Comparison of ENCODE assay signal across 12 cellular contexts in the genomic region with DNA sequence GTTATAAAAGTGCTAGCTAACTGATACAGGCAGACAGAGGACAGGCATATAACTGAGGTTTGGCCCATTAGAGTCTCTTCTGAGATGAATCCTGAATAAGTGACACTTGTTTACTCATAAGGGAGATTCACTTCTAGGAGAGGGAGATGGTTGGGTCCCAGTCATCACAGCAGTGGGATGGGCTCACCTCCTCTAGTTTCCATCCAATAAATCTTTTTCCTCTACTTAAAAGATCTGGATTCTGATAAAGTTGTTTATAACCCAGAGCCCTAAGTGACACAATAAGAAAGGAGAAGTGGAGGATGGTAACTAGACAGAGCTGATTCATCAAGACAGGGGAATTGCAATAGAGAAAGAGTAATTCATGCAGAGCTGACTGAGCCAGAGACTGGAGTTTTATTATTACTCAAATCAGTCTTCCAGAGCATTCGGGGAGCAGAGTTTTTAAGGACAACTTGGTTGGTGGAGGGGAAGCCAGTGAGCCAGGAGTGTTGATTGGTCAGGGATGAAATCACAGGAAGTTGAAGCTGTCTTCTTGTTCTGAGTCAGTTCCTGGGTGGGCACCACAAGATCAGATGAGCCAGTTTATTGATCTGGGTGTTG. TPM values are rescaled to one million over a fixed set of nuclear protein-coding genes. Genes with fewer than 3 reads are reported as not detected.
DNase-seq lines count a peak whose midpoint lies in the region; ATAC-seq and TF ChIP-seq lines count a peak whose summit lies in the region.
"Not testable (repeated sequence)": the region's sequence is repeated elsewhere in the genome, so short reads cannot be mapped to it uniquely, and the experiment has no call there.
"Had no signal": no experiment of that assay in that cellular context is flagged by ENCODE, and none has a peak within 500 bp of the region (broad histone marks: within the 10 kb centered on the region; RNA-seq: fewer than 3 reads in every experiment).

No MANE protein-coding gene starts in this region.

- POLR2A ChIA-PET in activated CD4-positive, alpha-beta memory T cell treated with anti-CD3 and anti-CD28 coated beads, Interleukin-2, amount 10 ng/mL, durations not matched to agents 7 days and 5 days (lab: Charles Lee): interaction anchor here (0.7 kb wide), 1 partner anchor 1357 kb away, joined by 3 read pairs; no protein-coding TSS in a partner anchor

- peak; percentile 59 for DNase-seq in CD14-positive monocyte (ENCODE audit: low spot score)
- peak; percentile 15 for DNase-seq in HFFc6
- DNase-seq in SIG-M5 treated with dmso at 0.1 percent for 504 hours (lab: John Stamatoyannopoulos, UW; ENCODE audit: unreplicated experiment): peak; percentile 73
- DNase-seq in activated CD4-positive, alpha-beta memory T cell treated with anti-CD3 and anti-CD28 coated beads, Interleukin-2, amount 10 ng/mL, durations not matched to agents 7 days and 5 days: peak; percentile 41
- DNase-seq in activated naive CD8-positive, alpha-beta T cell treated with anti-CD3 and anti-CD28 coated beads for 36 hours; Right ventricle myocardium inferior (ENCODE audit: missing footprints): not testable (repeated sequence)
- DNase-seq in mesenchymal stem cell: peak; percentile 79

- not testable (repeated sequence) for H2BK15ac ChIP-seq in mesenchymal stem cell (ENCODE audit: low read depth, poor library complexity, severe bottlenecking)

- H3K14ac ChIP-seq in mesenchymal stem cell (ENCODE audit: low read length in 2 of 2): not testable (repeated sequence)

- TF ChIP-seq CTCF in CD14-positive monocyte (IDR thresholded peaks at IDR 0.05); HFFc6 (IDR thresholded peaks at IDR 0.05): not testable (repeated sequence)

- H3K9me3 ChIP-seq in mesenchymal stem cell (ENCODE audit: control insufficient read depth, low read length): not testable (repeated sequence)

- not testable (repeated sequence) for H3K36me3 Mint-ChIP-seq in CD14-positive monocyte; HFFc6 (ENCODE audit: low read depth); activated naive CD8-positive, alpha-beta T cell treated with anti-CD3 and anti-CD28 coated beads for 36 hours; stimulated activated naive CD8-positive, alpha-beta T cell treated with anti-CD3 and anti-CD28 coated beads, Interleukin-15, Interleukin-2, amounts not matched to agents 100 ng/mL and 50 ng/mL, for 24 hours (ENCODE audit: low read depth)
- peaks cover 14% of the 10 kb centered on the region for H3K36me3 Mint-ChIP-seq in activated CD4-positive, alpha-beta memory T cell treated with anti-CD3 and anti-CD28 coated beads, Interleukin-2, amount 10 ng/mL, durations not matched to agents 7 days and 5 days (ENCODE audit: low read depth)

- H3K27ac Mint-ChIP-seq in CD14-positive monocyte: peak overlapping the region; percentile 86 to 97 (median 93)
- not testable (repeated sequence) for H3K27ac Mint-ChIP-seq in HFFc6
- H3K27ac Mint-ChIP-seq in activated CD4-positive, alpha-beta memory T cell treated with anti-CD3 and anti-CD28 coated beads, Interleukin-2, amount 10 ng/mL, durations not matched to agents 7 days and 5 days: peak overlapping the region; percentile 84
- peak overlapping the region; percentile 38 for H3K27ac Mint-ChIP-seq in activated naive CD8-positive, alpha-beta T cell treated with anti-CD3 and anti-CD28 coated beads for 36 hours
- H3K27ac Mint-ChIP-seq in stimulated activated naive CD8-positive, alpha-beta T cell treated with anti-CD3 and anti-CD28 coated beads, Interleukin-15, Interleukin-2, amounts not matched to agents 100 ng/mL and 50 ng/mL, for 24 hours: peak overlapping the region; percentile 78

- H3K4ac ChIP-seq in mesenchymal stem cell (ENCODE audit: low read depth in 1 of 2, low read length in 2 of 2): not testable (repeated sequence)

- not testable (repeated sequence) for H3K18ac ChIP-seq in mesenchymal stem cell (ENCODE audit: low read depth in 1 of 2, low read length in 2 of 2)

- not testable (repeated sequence) for H2BK5ac ChIP-seq in mesenchymal stem cell (ENCODE audit: low read depth, low read length, poor library complexity, severe bottlenecking)

- no CpG with 5 or more reads among the region's 1 CpG for WGBS in mesenchymal stem cell

- H3K27me3 Mint-ChIP-seq in CD14-positive monocyte (ENCODE audit: low read depth in 3 of 3); HFFc6 (ENCODE audit: insufficient read depth); activated CD4-positive, alpha-beta memory T cell treated with anti-CD3 and anti-CD28 coated beads, Interleukin-2, amount 10 ng/mL, durations not matched to agents 7 days and 5 days; activated naive CD8-positive, alpha-beta T cell treated with anti-CD3 and anti-CD28 coated beads for 36 hours; stimulated activated naive CD8-positive, alpha-beta T cell treated with anti-CD3 and anti-CD28 coated beads, Interleukin-15, Interleukin-2, amounts not matched to agents 100 ng/mL and 50 ng/mL, for 24 hours: not testable (repeated sequence)

- H4K91ac ChIP-seq in mesenchymal stem cell (ENCODE audit: low read length): not testable (repeated sequence)

- not testable (repeated sequence) for H4K8ac ChIP-seq in mesenchymal stem cell (ENCODE audit: low read length)

- intact Hi-C loops in CD14-positive monocyte (cut with micrococcal nuclease); Right ventricle myocardium inferior (cut with DNase I): not testable (repeated sequence)

- H3K27me3 ChIP-seq in mesenchymal stem cell (ENCODE audit: control insufficient read depth in 1 of 2, insufficient read depth in 1 of 2, low read length in 2 of 2): not testable (repeated sequence)

- not testable (repeated sequence) for H3K36me3 ChIP-seq in mesenchymal stem cell (ENCODE audit: control insufficient read depth in 1 of 2, insufficient read depth in 2 of 2, low read depth in 1 of 2, low read length in 2 of 2)

- CTCF ChIA-PET in activated CD4-positive, alpha-beta memory T cell treated with anti-CD3 and anti-CD28 coated beads, Interleukin-2, amount 10 ng/mL, durations not matched to agents 7 days and 5 days (lab: Charles Lee): not testable (repeated sequence)

- ATAC-seq in Right ventricle myocardium inferior: peak; percentile 74

- H2BK12ac ChIP-seq in mesenchymal stem cell (ENCODE audit: low read length in 2 of 2): not testable (repeated sequence)

- peaks cover 46% of the 10 kb centered on the region for H3K4me1 Mint-ChIP-seq in CD14-positive monocyte
- H3K4me1 Mint-ChIP-seq in HFFc6 (ENCODE audit: low read depth): peaks cover 11% of the 10 kb centered on the region
- H3K4me1 Mint-ChIP-seq in activated CD4-positive, alpha-beta memory T cell treated with anti-CD3 and anti-CD28 coated beads, Interleukin-2, amount 10 ng/mL, durations not matched to agents 7 days and 5 days: peaks cover 26% of the 10 kb centered on the region
- H3K4me1 Mint-ChIP-seq in activated naive CD8-positive, alpha-beta T cell treated with anti-CD3 and anti-CD28 coated beads for 36 hours: not testable (repeated sequence)
- peaks cover 14% of the 10 kb centered on the region for H3K4me1 Mint-ChIP-seq in stimulated activated naive CD8-positive, alpha-beta T cell treated with anti-CD3 and anti-CD28 coated beads, Interleukin-15, Interleukin-2, amounts not matched to agents 100 ng/mL and 50 ng/mL, for 24 hours (ENCODE audit: low read depth)

- H3K23ac ChIP-seq in mesenchymal stem cell (ENCODE audit: low read length in 2 of 2): not testable (repeated sequence)

- not testable (repeated sequence) for H3K9me3 Mint-ChIP-seq in CD14-positive monocyte; HFFc6; activated CD4-positive, alpha-beta memory T cell treated with anti-CD3 and anti-CD28 coated beads, Interleukin-2, amount 10 ng/mL, durations not matched to agents 7 days and 5 days; activated naive CD8-positive, alpha-beta T cell treated with anti-CD3 and anti-CD28 coated beads for 36 hours; stimulated activated naive CD8-positive, alpha-beta T cell treated with anti-CD3 and anti-CD28 coated beads, Interleukin-15, Interleukin-2, amounts not matched to agents 100 ng/mL and 50 ng/mL, for 24 hours

- H3K79me1 ChIP-seq in mesenchymal stem cell (replicated peaks; ENCODE audit: low read length, poor library complexity, severe bottlenecking): not testable (repeated sequence)

- not testable (repeated sequence) for H3K27ac ChIP-seq in mesenchymal stem cell (ENCODE audit: low read length, poor library complexity, severe bottlenecking)

- not testable (repeated sequence) for H3K4me1 ChIP-seq in mesenchymal stem cell (ENCODE audit: control insufficient read depth, insufficient read depth, low read depth, low read length)

- H3K4me3 ChIP-seq in mesenchymal stem cell (ENCODE audit: insufficient read depth in 1 of 2, low read depth in 1 of 2, low read length in 2 of 2): not testable (repeated sequence)

- H3K4me3 Mint-ChIP-seq in CD14-positive monocyte: peak overlapping the region in 1 of 2 donors; percentile 30
- not testable (repeated sequence) for H3K4me3 Mint-ChIP-seq in HFFc6; activated naive CD8-positive, alpha-beta T cell treated with anti-CD3 and anti-CD28 coated beads for 36 hours
- peak overlapping the region; percentile 23 for H3K4me3 Mint-ChIP-seq in activated CD4-positive, alpha-beta memory T cell treated with anti-CD3 and anti-CD28 coated beads, Interleukin-2, amount 10 ng/mL, durations not matched to agents 7 days and 5 days
- peak overlapping the region; percentile 1 for H3K4me3 Mint-ChIP-seq in stimulated activated naive CD8-positive, alpha-beta T cell treated with anti-CD3 and anti-CD28 coated beads, Interleukin-15, Interleukin-2, amounts not matched to agents 100 ng/mL and 50 ng/mL, for 24 hours

- not testable (repeated sequence) for H3K4me2 ChIP-seq in mesenchymal stem cell (ENCODE audit: low read length, poor library complexity, severe bottlenecking)

- not testable (repeated sequence) for H2AK5ac ChIP-seq in mesenchymal stem cell (ENCODE audit: low read length, severe bottlenecking)

- not testable (repeated sequence) for H2AFZ ChIP-seq in mesenchymal stem cell (ENCODE audit: low read depth, low read length)

- H2BK120ac ChIP-seq in mesenchymal stem cell (ENCODE audit: low read depth, low read length): not testable (repeated sequence)

- peak overlapping the region; percentile 53 for H3K9ac ChIP-seq in mesenchymal stem cell (ENCODE audit: low read length)

RNA-seq across cellular contexts. Expression of gene FCGR3A, which starts 5.3 kb away (rescaled TPM):
- 100 to 1,000 TPM in 1 of 2 donors, 10 to 100 TPM in 1; 35.9 to 131 TPM for polyA plus RNA-seq in CD14-positive monocyte
- total RNA-seq in HFFc6 (2021; fragmentation: NEBNext Ultra II Directional; extraction: Animal tissue kit (Norgen Biotek cat#: 25700)): not detected
- under 1 TPM; 0.18 to 0.53 TPM for total RNA-seq in activated CD4-positive, alpha-beta memory T cell treated with anti-CD3 and anti-CD28 coated beads, Interleukin-2, amount 10 ng/mL, durations not matched to agents 7 days and 5 days
- total RNA-seq in activated naive CD8-positive, alpha-beta T cell treated with anti-CD3 and anti-CD28 coated beads for 36 hours: not detected
- 31.4 TPM for total RNA-seq in Right ventricle myocardium inferior
- not detected for polyA plus RNA-seq in mesenchymal stem cell (2013, experiment 1 of 2)
- not detected for polyA plus RNA-seq in mesenchymal stem cell (2013, experiment 2 of 2)
- total RNA-seq: Caco-2, glomerular endothelial cell, HT-29, mesothelial cell of epicardium had no signal

RNA-seq across cellular contexts. Expression of gene HSPA6, which starts 30.6 kb away (rescaled TPM):
- 10 to 100 TPM in 1 of 2 donors, 1 to 10 TPM in 1; 3.4 to 19.3 TPM for polyA plus RNA-seq in CD14-positive monocyte
- under 1 TPM; 0.10 to 0.45 (median 0.19) TPM for total RNA-seq in HFFc6 (2021; fragmentation: NEBNext Ultra II Directional; extraction: Animal tissue kit (Norgen Biotek cat#: 25700))
- total RNA-seq in activated CD4-positive, alpha-beta memory T cell treated with anti-CD3 and anti-CD28 coated beads, Interleukin-2, amount 10 ng/mL, durations not matched to agents 7 days and 5 days: 1 to 10 TPM in 1 of 2 experiments, under 1 TPM in 1; 0.91 to 1.2 TPM
- total RNA-seq in activated naive CD8-positive, alpha-beta T cell treated with anti-CD3 and anti-CD28 coated beads for 36 hours: under 1 TPM; 0.33 to 0.34 TPM
- total RNA-seq in Right ventricle myocardium inferior: 1.1 TPM
- polyA plus RNA-seq in mesenchymal stem cell (2013, experiment 1 of 2): 0.14 TPM
- polyA plus RNA-seq in mesenchymal stem cell (2013, experiment 2 of 2): 0.18 TPM

RNA-seq across cellular contexts. Expression of gene FCGR2A, which starts 49.7 kb away (rescaled TPM):
- 100 to 1,000 TPM; 281 to 588 TPM for polyA plus RNA-seq in CD14-positive monocyte
- under 1 TPM; 0.12 to 0.57 (median 0.29) TPM for total RNA-seq in HFFc6 (2021; fragmentation: NEBNext Ultra II Directional; extraction: Animal tissue kit (Norgen Biotek cat#: 25700))
- total RNA-seq in activated CD4-positive, alpha-beta memory T cell treated with anti-CD3 and anti-CD28 coated beads, Interleukin-2, amount 10 ng/mL, durations not matched to agents 7 days and 5 days: under 1 TPM in 1 of 2 experiments, not detected in 1; 0.30 TPM
- not detected for total RNA-seq in activated naive CD8-positive, alpha-beta T cell treated with anti-CD3 and anti-CD28 coated beads for 36 hours
- 22.1 TPM for total RNA-seq in Right ventricle myocardium inferior
- polyA plus RNA-seq in mesenchymal stem cell (2013, experiment 1 of 2): 5.1 TPM
- polyA plus RNA-seq in mesenchymal stem cell (2013, experiment 2 of 2): 4.4 TPM
- total RNA-seq: Caco-2, glomerular endothelial cell, HT-29 had no signal

Comparison
In these comparisons a context has a peak if more than half of its experiments do, and no peak if none do; other contexts are left out.
1. RNA of gene FCGR3A, which starts 5.3 kb away (total RNA-seq): 31.4 TPM in Right ventricle myocardium inferior (single experiment); 0.18 to 0.53 TPM in activated CD4-positive, alpha-beta memory T cell treated with anti-CD3 and anti-CD28 coated beads, Interleukin-2, amount 10 ng/mL, durations not matched to agents 7 days and 5 days, not detected in activated naive CD8-positive, alpha-beta T cell treated with anti-CD3 and anti-CD28 coated beads for 36 hours and not detected in HFFc6; every median in the first group is over 10 times any median in the second.
2. RNA of gene FCGR2A, which starts 49.7 kb away (total RNA-seq): 22.1 TPM in Right ventricle myocardium inferior (single experiment); 0.12 to 0.57 TPM in HFFc6, 0.30 TPM in activated CD4-positive, alpha-beta memory T cell treated with anti-CD3 and anti-CD28 coated beads, Interleukin-2, amount 10 ng/mL, durations not matched to agents 7 days and 5 days and not detected in activated naive CD8-positive, alpha-beta T cell treated with anti-CD3 and anti-CD28 coated beads for 36 hours; every median in the first group is over 10 times any median in the second.